ENCODE assay signal across 1 cellular context in the genomic region with DNA sequence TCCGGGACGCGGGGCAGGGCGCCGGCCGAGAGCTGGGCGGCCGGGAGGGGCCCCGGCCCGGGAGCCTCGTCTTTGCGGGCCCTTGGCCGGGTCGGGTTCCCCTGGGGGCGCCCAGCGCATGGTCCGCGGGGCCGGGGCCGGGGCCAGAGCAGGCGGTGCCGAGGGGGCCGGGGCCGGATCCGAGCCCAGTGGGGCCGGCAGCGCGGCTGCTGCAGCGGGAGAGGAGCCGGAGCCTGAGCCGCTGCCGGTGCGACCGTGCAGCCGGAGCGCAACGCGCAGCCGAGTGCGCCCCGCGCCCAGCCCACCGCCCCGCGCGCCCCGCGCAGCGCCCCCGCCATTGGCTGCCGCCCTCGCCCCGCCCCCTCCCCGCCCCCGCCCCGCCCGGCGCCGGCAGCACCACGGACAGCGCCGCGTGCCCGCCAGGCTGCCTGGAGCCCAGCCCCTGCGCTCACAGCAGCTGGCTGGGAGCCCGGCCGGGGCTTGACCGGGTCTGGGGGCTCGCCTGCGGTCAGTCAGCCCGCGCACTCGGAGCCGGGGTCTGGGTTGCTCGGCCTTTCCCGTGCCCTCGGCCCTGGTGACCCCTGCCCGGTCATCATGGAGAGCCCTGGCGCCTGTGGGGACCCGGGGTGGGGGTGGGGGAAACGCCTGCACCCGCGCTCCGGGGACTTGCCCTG.
TF ChIP-seq lines count a peak whose summit lies in the region.

A gene (minus strand): TSS at position 287 of the 674 bp plus-strand sequence. CDS start 308 bp downstream, outside the sequence.

TF ChIP-seq in HepG2, 621 proteins besides CTCF, POLR2A, EP300 and RAD21 (continued from another document and continues in another):
- TF ChIP-seq, protein P1, sequence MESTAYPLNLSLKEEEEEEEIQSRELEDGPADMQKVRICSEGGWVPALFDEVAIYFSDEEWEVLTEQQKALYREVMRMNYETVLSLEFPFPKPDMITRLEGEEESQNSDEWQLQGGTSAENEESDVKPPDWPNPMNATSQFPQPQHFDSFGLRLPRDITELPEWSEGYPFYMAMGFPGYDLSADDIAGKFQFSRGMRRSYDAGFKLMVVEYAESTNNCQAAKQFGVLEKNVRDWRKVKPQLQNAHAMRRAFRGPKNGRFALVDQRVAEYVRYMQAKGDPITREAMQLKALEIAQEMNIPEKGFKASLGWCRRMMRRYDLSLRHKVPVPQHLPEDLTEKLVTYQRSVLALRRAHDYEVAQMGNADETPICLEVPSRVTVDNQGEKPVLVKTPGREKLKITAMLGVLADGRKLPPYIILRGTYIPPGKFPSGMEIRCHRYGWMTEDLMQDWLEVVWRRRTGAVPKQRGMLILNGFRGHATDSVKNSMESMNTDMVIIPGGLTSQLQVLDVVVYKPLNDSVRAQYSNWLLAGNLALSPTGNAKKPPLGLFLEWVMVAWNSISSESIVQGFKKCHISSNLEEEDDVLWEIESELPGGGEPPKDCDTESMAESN (CRISPR knock-in tag; conservative IDR thresholded peaks at IDR 0.05): peak; percentile 92
- TF ChIP-seq EZH2 (conservative IDR thresholded peaks at IDR 0.05; ENCODE audit: low read depth, low read length): no peak
- TF ChIP-seq, protein P2, sequence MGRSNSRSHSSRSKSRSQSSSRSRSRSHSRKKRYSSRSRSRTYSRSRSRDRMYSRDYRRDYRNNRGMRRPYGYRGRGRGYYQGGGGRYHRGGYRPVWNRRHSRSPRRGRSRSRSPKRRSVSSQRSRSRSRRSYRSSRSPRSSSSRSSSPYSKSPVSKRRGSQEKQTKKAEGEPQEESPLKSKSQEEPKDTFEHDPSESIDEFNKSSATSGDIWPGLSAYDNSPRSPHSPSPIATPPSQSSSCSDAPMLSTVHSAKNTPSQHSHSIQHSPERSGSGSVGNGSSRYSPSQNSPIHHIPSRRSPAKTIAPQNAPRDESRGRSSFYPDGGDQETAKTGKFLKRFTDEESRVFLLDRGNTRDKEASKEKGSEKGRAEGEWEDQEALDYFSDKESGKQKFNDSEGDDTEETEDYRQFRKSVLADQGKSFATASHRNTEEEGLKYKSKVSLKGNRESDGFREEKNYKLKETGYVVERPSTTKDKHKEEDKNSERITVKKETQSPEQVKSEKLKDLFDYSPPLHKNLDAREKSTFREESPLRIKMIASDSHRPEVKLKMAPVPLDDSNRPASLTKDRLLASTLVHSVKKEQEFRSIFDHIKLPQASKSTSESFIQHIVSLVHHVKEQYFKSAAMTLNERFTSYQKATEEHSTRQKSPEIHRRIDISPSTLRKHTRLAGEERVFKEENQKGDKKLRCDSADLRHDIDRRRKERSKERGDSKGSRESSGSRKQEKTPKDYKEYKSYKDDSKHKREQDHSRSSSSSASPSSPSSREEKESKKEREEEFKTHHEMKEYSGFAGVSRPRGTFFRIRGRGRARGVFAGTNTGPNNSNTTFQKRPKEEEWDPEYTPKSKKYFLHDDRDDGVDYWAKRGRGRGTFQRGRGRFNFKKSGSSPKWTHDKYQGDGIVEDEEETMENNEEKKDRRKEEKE (IDR thresholded peaks at IDR 0.05): no peak
- no peak for TF ChIP-seq HNF4G (IDR thresholded peaks at IDR 0.05; ENCODE audit: borderline replicate concordance, low read depth, low read length)
- no peak for TF ChIP-seq HNF4G (CRISPR knock-in tag; IDR thresholded peaks at IDR 0.05; ENCODE audit: borderline replicate concordance, low read depth)
- TF ChIP-seq, protein P3, sequence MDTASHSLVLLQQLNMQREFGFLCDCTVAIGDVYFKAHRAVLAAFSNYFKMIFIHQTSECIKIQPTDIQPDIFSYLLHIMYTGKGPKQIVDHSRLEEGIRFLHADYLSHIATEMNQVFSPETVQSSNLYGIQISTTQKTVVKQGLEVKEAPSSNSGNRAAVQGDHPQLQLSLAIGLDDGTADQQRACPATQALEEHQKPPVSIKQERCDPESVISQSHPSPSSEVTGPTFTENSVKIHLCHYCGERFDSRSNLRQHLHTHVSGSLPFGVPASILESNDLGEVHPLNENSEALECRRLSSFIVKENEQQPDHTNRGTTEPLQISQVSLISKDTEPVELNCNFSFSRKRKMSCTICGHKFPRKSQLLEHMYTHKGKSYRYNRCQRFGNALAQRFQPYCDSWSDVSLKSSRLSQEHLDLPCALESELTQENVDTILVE (CRISPR knock-in tag; IDR thresholded peaks at IDR 0.05): peak; percentile 77; the same call in 1 of the 2 replicates
- TF ChIP-seq, protein P4, sequence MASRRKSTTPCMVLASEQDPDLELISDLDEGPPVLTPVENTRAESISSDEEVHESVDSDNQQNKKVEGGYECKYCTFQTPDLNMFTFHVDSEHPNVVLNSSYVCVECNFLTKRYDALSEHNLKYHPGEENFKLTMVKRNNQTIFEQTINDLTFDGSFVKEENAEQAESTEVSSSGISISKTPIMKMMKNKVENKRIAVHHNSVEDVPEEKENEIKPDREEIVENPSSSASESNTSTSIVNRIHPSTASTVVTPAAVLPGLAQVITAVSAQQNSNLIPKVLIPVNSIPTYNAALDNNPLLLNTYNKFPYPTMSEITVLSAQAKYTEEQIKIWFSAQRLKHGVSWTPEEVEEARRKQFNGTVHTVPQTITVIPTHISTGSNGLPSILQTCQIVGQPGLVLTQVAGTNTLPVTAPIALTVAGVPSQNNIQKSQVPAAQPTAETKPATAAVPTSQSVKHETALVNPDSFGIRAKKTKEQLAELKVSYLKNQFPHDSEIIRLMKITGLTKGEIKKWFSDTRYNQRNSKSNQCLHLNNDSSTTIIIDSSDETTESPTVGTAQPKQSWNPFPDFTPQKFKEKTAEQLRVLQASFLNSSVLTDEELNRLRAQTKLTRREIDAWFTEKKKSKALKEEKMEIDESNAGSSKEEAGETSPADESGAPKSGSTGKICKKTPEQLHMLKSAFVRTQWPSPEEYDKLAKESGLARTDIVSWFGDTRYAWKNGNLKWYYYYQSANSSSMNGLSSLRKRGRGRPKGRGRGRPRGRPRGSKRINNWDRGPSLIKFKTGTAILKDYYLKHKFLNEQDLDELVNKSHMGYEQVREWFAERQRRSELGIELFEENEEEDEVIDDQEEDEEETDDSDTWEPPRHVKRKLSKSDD (CRISPR knock-in tag; IDR thresholded peaks at IDR 0.05; ENCODE audit: low read depth): no peak; the same call in 1 of the 2 replicates
- TF ChIP-seq, protein P5, sequence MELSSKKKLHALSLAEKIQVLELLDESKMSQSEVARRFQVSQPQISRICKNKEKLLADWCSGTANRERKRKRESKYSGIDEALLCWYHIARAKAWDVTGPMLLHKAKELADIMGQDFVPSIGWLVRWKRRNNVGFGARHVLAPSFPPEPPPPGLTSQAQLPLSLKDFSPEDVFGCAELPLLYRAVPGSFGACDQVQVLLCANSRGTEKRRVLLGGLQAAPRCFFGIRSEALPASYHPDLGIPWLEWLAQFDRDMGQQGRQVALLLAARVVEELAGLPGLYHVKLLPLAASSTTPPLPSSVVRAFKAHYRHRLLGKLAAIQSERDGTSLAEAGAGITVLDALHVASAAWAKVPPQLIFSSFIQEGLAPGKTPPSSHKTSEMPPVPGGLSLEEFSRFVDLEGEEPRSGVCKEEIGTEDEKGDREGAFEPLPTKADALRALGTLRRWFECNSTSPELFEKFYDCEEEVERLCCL (CRISPR knock-in tag; IDR thresholded peaks at IDR 0.05; ENCODE audit: borderline replicate concordance): no peak
- TF ChIP-seq ZNF274 (CRISPR knock-in tag; IDR thresholded peaks at IDR 0.05): peak; percentile 86
- no peak for TF ChIP-seq ZNF264 (CRISPR knock-in tag; IDR thresholded peaks at IDR 0.05)
- TF ChIP-seq GTF2F1 (IDR thresholded peaks at IDR 0.05; ENCODE audit: low read length): no peak
- TF ChIP-seq ASH2L (IDR thresholded peaks at IDR 0.05; ENCODE audit: insufficient read length, low read depth, low read length): no peak
- no peak for TF ChIP-seq RFX3 (CRISPR knock-in tag; IDR thresholded peaks at IDR 0.05)
- no peak for TF ChIP-seq ATAD3A (CRISPR knock-in tag; IDR thresholded peaks at IDR 0.05)
- TF ChIP-seq ZNF382 (CRISPR knock-in tag; IDR thresholded peaks at IDR 0.05; ENCODE audit: borderline replicate concordance): no peak
- TF ChIP-seq, protein P6, sequence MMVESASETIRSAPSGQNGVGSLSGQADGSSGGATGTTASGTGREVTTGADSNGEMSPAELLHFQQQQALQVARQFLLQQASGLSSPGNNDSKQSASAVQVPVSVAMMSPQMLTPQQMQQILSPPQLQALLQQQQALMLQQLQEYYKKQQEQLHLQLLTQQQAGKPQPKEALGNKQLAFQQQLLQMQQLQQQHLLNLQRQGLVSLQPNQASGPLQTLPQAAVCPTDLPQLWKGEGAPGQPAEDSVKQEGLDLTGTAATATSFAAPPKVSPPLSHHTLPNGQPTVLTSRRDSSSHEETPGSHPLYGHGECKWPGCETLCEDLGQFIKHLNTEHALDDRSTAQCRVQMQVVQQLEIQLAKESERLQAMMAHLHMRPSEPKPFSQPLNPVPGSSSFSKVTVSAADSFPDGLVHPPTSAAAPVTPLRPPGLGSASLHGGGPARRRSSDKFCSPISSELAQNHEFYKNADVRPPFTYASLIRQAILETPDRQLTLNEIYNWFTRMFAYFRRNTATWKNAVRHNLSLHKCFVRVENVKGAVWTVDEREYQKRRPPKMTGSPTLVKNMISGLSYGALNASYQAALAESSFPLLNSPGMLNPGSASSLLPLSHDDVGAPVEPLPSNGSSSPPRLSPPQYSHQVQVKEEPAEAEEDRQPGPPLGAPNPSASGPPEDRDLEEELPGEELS (CRISPR knock-in tag; IDR thresholded peaks at IDR 0.05): no peak
- no peak for TF ChIP-seq SYNCRIP (IDR thresholded peaks at IDR 0.05; ENCODE audit: insufficient read depth, low read depth, low read length)
- no peak for TF ChIP-seq ZFP41 (CRISPR knock-in tag; IDR thresholded peaks at IDR 0.05; ENCODE audit: borderline replicate concordance)
- TF ChIP-seq ZKSCAN8 (CRISPR knock-in tag; IDR thresholded peaks at IDR 0.05; ENCODE audit: borderline replicate concordance): no peak
- TF ChIP-seq IKZF1 (IDR thresholded peaks at IDR 0.05): no peak
- TF ChIP-seq, protein P7, sequence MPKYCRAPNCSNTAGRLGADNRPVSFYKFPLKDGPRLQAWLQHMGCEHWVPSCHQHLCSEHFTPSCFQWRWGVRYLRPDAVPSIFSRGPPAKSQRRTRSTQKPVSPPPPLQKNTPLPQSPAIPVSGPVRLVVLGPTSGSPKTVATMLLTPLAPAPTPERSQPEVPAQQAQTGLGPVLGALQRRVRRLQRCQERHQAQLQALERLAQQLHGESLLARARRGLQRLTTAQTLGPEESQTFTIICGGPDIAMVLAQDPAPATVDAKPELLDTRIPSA (CRISPR knock-in tag; IDR thresholded peaks at IDR 0.05; ENCODE audit: borderline replicate concordance): no peak
- TF ChIP-seq, protein P8, sequence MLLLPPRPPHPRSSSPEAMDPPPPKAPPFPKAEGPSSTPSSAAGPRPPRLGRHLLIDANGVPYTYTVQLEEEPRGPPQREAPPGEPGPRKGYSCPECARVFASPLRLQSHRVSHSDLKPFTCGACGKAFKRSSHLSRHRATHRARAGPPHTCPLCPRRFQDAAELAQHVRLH (CRISPR knock-in tag; IDR thresholded peaks at IDR 0.05; ENCODE audit: borderline replicate concordance, low read depth): peak; percentile 92; the same call in 1 of the 2 replicates
- no peak for TF ChIP-seq KDM5A (IDR thresholded peaks at IDR 0.05; ENCODE audit: borderline replicate concordance, low read length)
- 0 out of 2 replicates have a peak, but pooled peaks have one; percentile 23 for TF ChIP-seq FOXC1 (CRISPR knock-in tag; IDR thresholded peaks at IDR 0.05; ENCODE audit: borderline replicate concordance)
- TF ChIP-seq NR3C1 (CRISPR knock-in tag; IDR thresholded peaks at IDR 0.05): no peak
- TF ChIP-seq CEBPB (IDR thresholded peaks at IDR 0.05; ENCODE audit: borderline replicate concordance, low read depth, low read length): no peak
- TF ChIP-seq, protein P9, sequence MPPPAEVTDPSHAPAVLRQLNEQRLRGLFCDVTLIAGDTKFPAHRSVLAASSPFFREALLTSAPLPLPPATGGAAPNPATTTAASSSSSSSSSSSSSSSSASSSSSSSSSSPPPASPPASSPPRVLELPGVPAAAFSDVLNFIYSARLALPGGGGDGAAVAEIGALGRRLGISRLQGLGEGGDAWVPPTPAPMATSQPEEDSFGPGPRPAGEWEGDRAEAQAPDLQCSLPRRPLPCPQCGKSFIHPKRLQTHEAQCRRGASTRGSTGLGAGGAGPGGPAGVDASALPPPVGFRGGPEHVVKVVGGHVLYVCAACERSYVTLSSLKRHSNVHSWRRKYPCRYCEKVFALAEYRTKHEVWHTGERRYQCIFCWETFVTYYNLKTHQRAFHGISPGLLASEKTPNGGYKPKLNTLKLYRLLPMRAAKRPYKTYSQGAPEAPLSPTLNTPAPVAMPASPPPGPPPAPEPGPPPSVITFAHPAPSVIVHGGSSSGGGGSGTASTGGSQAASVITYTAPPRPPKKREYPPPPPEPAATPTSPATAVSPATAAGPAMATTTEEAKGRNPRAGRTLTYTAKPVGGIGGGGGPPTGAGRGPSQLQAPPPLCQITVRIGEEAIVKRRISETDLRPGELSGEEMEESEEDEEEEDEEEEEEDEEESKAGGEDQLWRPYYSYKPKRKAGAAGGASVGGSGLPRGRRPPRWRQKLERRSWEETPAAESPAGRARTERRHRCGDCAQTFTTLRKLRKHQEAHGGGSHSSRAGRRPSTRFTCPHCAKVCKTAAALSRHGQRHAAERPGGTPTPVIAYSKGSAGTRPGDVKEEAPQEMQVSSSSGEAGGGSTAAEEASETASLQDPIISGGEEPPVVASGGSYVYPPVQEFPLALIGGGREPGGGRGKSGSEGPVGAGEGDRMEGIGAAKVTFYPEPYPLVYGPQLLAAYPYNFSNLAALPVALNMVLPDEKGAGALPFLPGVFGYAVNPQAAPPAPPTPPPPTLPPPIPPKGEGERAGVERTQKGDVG (CRISPR knock-in tag; IDR thresholded peaks at IDR 0.05; ENCODE audit: borderline replicate concordance): no peak
- TF ChIP-seq AKAP8 (CRISPR knock-in tag; IDR thresholded peaks at IDR 0.05): 0 out of 2 replicates have a peak, but pooled peaks have one; percentile 14
- TF ChIP-seq NR2F2 (IDR thresholded peaks at IDR 0.05; ENCODE audit: borderline replicate concordance, low read depth): no peak
- peak; percentile 88; the same call in 2 of the 3 replicates for TF ChIP-seq MXI1 (IDR thresholded peaks at IDR 0.05; ENCODE audit: borderline replicate concordance, low read depth, low read length)
- no peak for TF ChIP-seq RBM22 (optimal IDR thresholded peaks at IDR 0.05; ENCODE audit: low read length)
- TF ChIP-seq TBL1XR1 (IDR thresholded peaks at IDR 0.05; ENCODE audit: borderline replicate concordance, low read length, partially characterized antibody): no peak
- peak; percentile 97; the same call in 1 of the 2 replicates for TF ChIP-seq TSC22D2 (CRISPR knock-in tag; IDR thresholded peaks at IDR 0.05; ENCODE audit: borderline replicate concordance)
- no peak for TF ChIP-seq ZNF350 (CRISPR knock-in tag; IDR thresholded peaks at IDR 0.05; ENCODE audit: borderline replicate concordance, low read depth)
- TF ChIP-seq ZNF430 (CRISPR knock-in tag; IDR thresholded peaks at IDR 0.05): 0 out of 2 replicates have a peak, but pooled peaks have one; percentile 50
- 0 out of 2 replicates have a peak, but pooled peaks have one; percentile 57 for TF ChIP-seq MYNN (CRISPR knock-in tag; IDR thresholded peaks at IDR 0.05; ENCODE audit: low read depth)
- TF ChIP-seq BHLHE40 (IDR thresholded peaks at IDR 0.05; ENCODE audit: low read length): 0 out of 2 replicates have a peak, but pooled peaks have one; percentile 12
- TF ChIP-seq, protein P10, sequence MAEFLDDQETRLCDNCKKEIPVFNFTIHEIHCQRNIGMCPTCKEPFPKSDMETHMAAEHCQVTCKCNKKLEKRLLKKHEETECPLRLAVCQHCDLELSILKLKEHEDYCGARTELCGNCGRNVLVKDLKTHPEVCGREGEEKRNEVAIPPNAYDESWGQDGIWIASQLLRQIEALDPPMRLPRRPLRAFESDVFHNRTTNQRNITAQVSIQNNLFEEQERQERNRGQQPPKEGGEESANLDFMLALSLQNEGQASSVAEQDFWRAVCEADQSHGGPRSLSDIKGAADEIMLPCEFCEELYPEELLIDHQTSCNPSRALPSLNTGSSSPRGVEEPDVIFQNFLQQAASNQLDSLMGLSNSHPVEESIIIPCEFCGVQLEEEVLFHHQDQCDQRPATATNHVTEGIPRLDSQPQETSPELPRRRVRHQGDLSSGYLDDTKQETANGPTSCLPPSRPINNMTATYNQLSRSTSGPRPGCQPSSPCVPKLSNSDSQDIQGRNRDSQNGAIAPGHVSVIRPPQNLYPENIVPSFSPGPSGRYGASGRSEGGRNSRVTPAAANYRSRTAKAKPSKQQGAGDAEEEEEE (CRISPR knock-in tag; IDR thresholded peaks at IDR 0.05; ENCODE audit: borderline replicate concordance): no peak
